Comparison of ENCODE assay signal across 8 cellular contexts in the genomic region with DNA sequence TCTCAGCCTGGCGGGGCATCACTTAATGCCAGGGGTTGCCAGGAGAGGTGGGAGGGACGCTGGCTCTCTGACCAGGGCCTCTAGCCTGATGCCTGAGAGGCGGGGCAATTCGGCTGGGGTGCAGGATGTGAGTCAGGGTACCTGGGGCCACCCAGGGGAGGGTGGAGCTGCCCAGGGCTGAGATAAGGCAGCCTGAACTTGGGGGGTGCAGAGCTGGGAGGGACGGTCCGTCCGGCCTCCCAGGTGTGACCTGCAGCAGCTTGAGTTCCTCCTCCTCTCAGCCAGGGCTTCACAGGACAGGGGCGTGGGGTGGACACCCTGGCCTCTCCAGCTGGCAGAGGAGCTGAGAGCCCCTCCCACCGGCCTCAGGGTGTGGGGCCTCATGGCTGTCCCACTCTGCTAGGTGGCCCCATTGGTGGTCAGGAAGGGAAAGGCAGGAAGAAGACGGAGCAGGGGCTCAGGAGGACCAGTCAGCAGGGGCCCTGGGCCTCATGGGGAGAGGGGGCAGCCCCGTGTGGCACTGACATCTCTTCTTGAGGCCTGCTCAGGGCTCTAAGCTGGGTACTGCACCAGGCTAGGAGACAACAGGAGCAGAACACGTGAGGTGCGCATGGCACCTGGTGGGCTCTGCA. TPM values are rescaled to one million over a fixed set of nuclear protein-coding genes. Genes with fewer than 3 reads are reported as not detected.
A peak's percentile ranks its signal among the peaks of the same experiment; 100 is the strongest.
DNase-seq lines count a peak whose midpoint lies in the region; ATAC-seq, FAIRE-seq and TF ChIP-seq lines count a peak whose summit lies in the region.

No MANE protein-coding gene starts in this region.

- H3K9me3 Mint-ChIP-seq in CD4-positive, alpha-beta T cell: no peaks in the 10 kb centered on the region
- H3K9me3 Mint-ChIP-seq in astrocyte (ENCODE audit: unreplicated experiment): no peaks in the 10 kb centered on the region

- no peak for TF ChIP-seq CTCF in CD4-positive, alpha-beta T cell (IDR thresholded peaks at IDR 0.05)
- no peak for TF ChIP-seq CTCF in astrocyte (IDR thresholded peaks at IDR 0.05; ENCODE audit: insufficient read depth, low read depth, low read length)
- TF ChIP-seq CTCF in upper lobe of right lung (IDR thresholded peaks at IDR 0.05): no peak

- H3K4me3 Mint-ChIP-seq in CD4-positive, alpha-beta T cell: peak overlapping the region; percentile 69
- no peak overlapping the region for H3K4me3 Mint-ChIP-seq in astrocyte (ENCODE audit: unreplicated experiment)

- H3K27ac ChIP-seq in CD4-positive, alpha-beta T cell (ENCODE audit: low read depth, low read length): no peak overlapping the region
- H3K27ac ChIP-seq in astrocyte (ENCODE audit: low read depth, low read length) (peak overlapping the region; percentile 76), mucosa of rectum (ENCODE audit: low read depth in 2 of 2, low read length in 2 of 2) (peak overlapping the region in 1 of 2 donors; percentile 76), upper lobe of right lung (peak overlapping the region; percentile 91)

- H3K36me3 Mint-ChIP-seq in CD4-positive, alpha-beta T cell (ENCODE audit: low read depth): peaks cover 31% of the 10 kb centered on the region
- H3K36me3 Mint-ChIP-seq in astrocyte (ENCODE audit: low read depth, unreplicated experiment): peaks cover 8% of the 10 kb centered on the region

- intact Hi-C loops in CD4-positive, alpha-beta T cell (cut with DNase I, micrococcal nuclease): loop anchor here in 1 of 2 experiments (5.0 kb wide), 1 partner anchor 41 kb away; a partner anchor contains a TSS
- intact Hi-C loops in upper lobe of right lung (cut with DNase I): no loop called here

- no peaks in the 10 kb centered on the region for H3K27me3 Mint-ChIP-seq in CD4-positive, alpha-beta T cell
- no peaks in the 10 kb centered on the region for H3K27me3 Mint-ChIP-seq in astrocyte (ENCODE audit: low read depth, unreplicated experiment)

- H2AFZ ChIP-seq in astrocyte (ENCODE audit: low read depth, low read length): peak overlapping the region; percentile 2

- H3K79me2 ChIP-seq in astrocyte (ENCODE audit: insufficient read depth, low read length): peaks cover 23% of the 10 kb centered on the region

- no peak for ATAC-seq in CD4-positive, alpha-beta T cell (ENCODE audit: poor library complexity)
- ATAC-seq in upper lobe of right lung (no peak), GM21390 (IDR thresholded peaks at IDR 0.05; ENCODE audit: unreplicated experiment) (no peak), GM21526 (IDR thresholded peaks at IDR 0.05; ENCODE audit: low FRiP score, unreplicated experiment) (no peak)

- no peak overlapping the region for H3K27ac Mint-ChIP-seq in CD4-positive, alpha-beta T cell
- no peak overlapping the region for H3K27ac Mint-ChIP-seq in astrocyte (ENCODE audit: unreplicated experiment)

- peaks cover 32% of the 10 kb centered on the region for H3K36me3 ChIP-seq in NT2/D1 (ENCODE audit: insufficient read depth, insufficient read length, low read length)
- H3K36me3 ChIP-seq in astrocyte (ENCODE audit: insufficient read depth, low read length): peaks cover 11% of the 10 kb centered on the region
- peaks cover 17 to 18% of the 10 kb centered on the region in 2 donors for H3K36me3 ChIP-seq in mucosa of rectum (ENCODE audit: control insufficient read depth in 2 of 2, insufficient read depth in 2 of 2, low read length in 2 of 2)
- peaks cover 21% of the 10 kb centered on the region for H3K36me3 ChIP-seq in upper lobe of right lung

- CTCF ChIA-PET in CD4-positive, alpha-beta T cell (lab: Charles Lee): no interaction called here

- peaks cover 48% of the 10 kb centered on the region for H3K4me1 ChIP-seq in NT2/D1 (ENCODE audit: insufficient read depth, insufficient read length)
- H3K4me1 ChIP-seq in astrocyte (ENCODE audit: insufficient read depth, low read length): peaks cover 35% of the 10 kb centered on the region
- peaks cover 24 to 31% of the 10 kb centered on the region in 2 donors for H3K4me1 ChIP-seq in mucosa of rectum (ENCODE audit: control insufficient read depth in 2 of 2, insufficient read depth in 2 of 2, low read length in 2 of 2)
- H3K4me1 ChIP-seq in upper lobe of right lung: peaks cover 32% of the 10 kb centered on the region

- peaks cover 21% of the 10 kb centered on the region for H4K20me1 ChIP-seq in astrocyte (ENCODE audit: insufficient read depth, low read length)

- H3K27me3 ChIP-seq in CD4-positive, alpha-beta T cell (ENCODE audit: control insufficient read depth, insufficient read depth, low read length): no peaks in the 10 kb centered on the region
- no peaks in the 10 kb centered on the region for H3K27me3 ChIP-seq in NT2/D1 (ENCODE audit: insufficient read depth, insufficient read length)
- no peaks in the 10 kb centered on the region for H3K27me3 ChIP-seq in astrocyte (ENCODE audit: insufficient read depth, low read length)
- no peaks in the 10 kb centered on the region for H3K27me3 ChIP-seq in mucosa of rectum (ENCODE audit: control insufficient read depth in 2 of 2, insufficient read depth in 2 of 2, low read length in 2 of 2)
- H3K27me3 ChIP-seq in upper lobe of right lung: no peaks in the 10 kb centered on the region

- peak in 4 of 10 experiments; percentile 33 to 61 (median 46) for DNase-seq in CD4-positive, alpha-beta T cell
- DNase-seq in NT2/D1 (ENCODE audit: low read depth, low spot score): no peak
- no peak for DNase-seq in astrocyte (ENCODE audit: low read depth)
- DNase-seq in upper lobe of right lung: no peak
- DNase-seq in AG20443 (ENCODE audit: low spot score): no peak

- H3K4me3 ChIP-seq in NT2/D1 (ENCODE audit: insufficient read length, low read depth) (peak overlapping the region; percentile 95), astrocyte (ENCODE audit: insufficient read depth, low read depth, low read length) (no peak overlapping the region), mucosa of rectum (ENCODE audit: low read length in 2 of 2) (peak overlapping the region; percentile 77 to 90), upper lobe of right lung (peak overlapping the region; percentile 91)

- FAIRE-seq in astrocyte (lab: Jason Lieb, UNC): no peak

- H3K4me1 Mint-ChIP-seq in CD4-positive, alpha-beta T cell (ENCODE audit: low read depth): peaks cover 25% of the 10 kb centered on the region
- H3K4me1 Mint-ChIP-seq in astrocyte (ENCODE audit: low read depth, unreplicated experiment): peaks cover 11% of the 10 kb centered on the region

- POLR2A ChIA-PET in CD4-positive, alpha-beta T cell (lab: Charles Lee): interaction anchor here (6.3 kb wide), 1 partner anchor 40 kb away, joined by 45 read pairs; a partner anchor contains a TSS

- H3K4me2 ChIP-seq in astrocyte (ENCODE audit: low read length): peak overlapping the region; percentile 100

- H3K9ac ChIP-seq in NT2/D1 (ENCODE audit: insufficient read length, low read depth) (peak overlapping the region; percentile 94), astrocyte (ENCODE audit: low read length) (peak overlapping the region; percentile 88), mucosa of rectum (ENCODE audit: low read depth in 1 of 2, low read length in 2 of 2) (peak overlapping the region; percentile 87 to 88)

- no peaks in the 10 kb centered on the region for H3K9me3 ChIP-seq in CD4-positive, alpha-beta T cell (ENCODE audit: control insufficient read depth, low read length)
- H3K9me3 ChIP-seq in NT2/D1 (ENCODE audit: insufficient read depth, low read length): no peaks in the 10 kb centered on the region
- H3K9me3 ChIP-seq in astrocyte (ENCODE audit: insufficient read depth, low read depth, low read length): no peaks in the 10 kb centered on the region
- no peaks in the 10 kb centered on the region for H3K9me3 ChIP-seq in mucosa of rectum (ENCODE audit: control insufficient read depth in 2 of 2, low read length in 2 of 2)
- no peaks in the 10 kb centered on the region for H3K9me3 ChIP-seq in upper lobe of right lung

RNA-seq across cellular contexts. Expression of a gene that starts 0.9 kb away (rescaled TPM):
- 1 to 10 TPM; 7.3 to 9.2 TPM for total RNA-seq in CD4-positive, alpha-beta T cell
- total RNA-seq in astrocyte (30.7 and 36.2 TPM in 2 replicates), upper lobe of right lung (42.4 TPM)

RNA-seq across cellular contexts. Expression of a gene that starts 18.0 kb away (rescaled TPM):
- 100 to 1,000 TPM; 107 to 112 TPM for total RNA-seq in CD4-positive, alpha-beta T cell
- total RNA-seq in astrocyte: 1.2 and 1.6 TPM in 2 replicates
- total RNA-seq in upper lobe of right lung: 20.7 TPM

RNA-seq across cellular contexts. Expression of a gene that starts 40.1 kb away (rescaled TPM):
- 10 to 100 TPM; 31.7 to 33.1 TPM for total RNA-seq in CD4-positive, alpha-beta T cell
- 243 and 263 TPM in 2 replicates for total RNA-seq in astrocyte
- total RNA-seq in upper lobe of right lung: 176 TPM

RNA-seq across cellular contexts. Expression of a gene that starts 40.7 kb away (rescaled TPM):
- 10 to 100 TPM; 70.5 to 71.4 TPM for total RNA-seq in CD4-positive, alpha-beta T cell
- 130 and 146 TPM in 2 replicates for total RNA-seq in astrocyte
- total RNA-seq in upper lobe of right lung: 168 TPM

RNA-seq across cellular contexts. Expression of a gene that starts 52.7 kb away (rescaled TPM):
- total RNA-seq in CD4-positive, alpha-beta T cell: 10 to 100 TPM; 10.9 to 12.0 TPM
- 25.0 and 26.3 TPM in 2 replicates for total RNA-seq in astrocyte
- 51.9 TPM for total RNA-seq in upper lobe of right lung
